Comparison of ENCODE assay signal across 8 cellular contexts in the genomic region with DNA sequence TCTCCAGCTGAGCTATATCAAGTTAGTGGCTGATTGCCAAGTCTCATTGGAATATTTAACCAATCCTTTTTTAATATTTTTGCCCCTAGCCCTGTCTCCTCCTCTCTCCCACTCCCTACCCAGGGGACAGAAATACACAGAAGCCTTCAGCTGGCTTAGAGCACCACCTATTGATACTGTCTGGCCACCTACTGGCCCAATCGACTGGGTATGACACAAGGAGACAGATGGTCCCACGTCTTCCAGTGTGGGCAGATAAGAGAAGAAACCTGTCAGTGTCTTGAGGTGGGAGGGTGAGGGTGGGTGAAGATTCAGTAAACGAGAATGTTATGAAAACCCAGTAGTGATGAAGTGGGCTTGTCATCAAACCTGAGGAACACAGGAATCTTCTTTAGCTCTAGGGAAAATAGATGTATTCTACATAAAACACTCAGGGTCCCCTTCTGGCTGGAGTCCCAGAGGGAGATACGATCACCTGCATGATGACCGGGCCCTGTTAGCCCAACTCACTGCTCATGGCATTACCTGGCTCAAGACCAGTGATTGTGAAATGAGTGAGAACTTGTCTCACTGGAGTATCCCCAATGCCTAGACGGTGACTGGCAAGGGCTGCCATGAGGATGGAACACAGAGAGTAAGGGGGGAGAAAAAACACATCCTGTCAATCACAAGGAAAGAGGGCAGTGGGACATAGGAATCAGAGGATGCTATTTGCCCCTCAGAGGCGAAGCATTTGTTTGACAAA.
DNase-seq lines count a peak whose midpoint lies in the region; ATAC-seq and TF ChIP-seq lines count a peak whose summit lies in the region.

No MANE protein-coding gene starts in this region.

- no peaks in the 10 kb centered on the region for H3K27me3 ChIP-seq in OCI-LY3 (ENCODE audit: low read depth, low read length)

- no peaks in the 10 kb centered on the region; the same call in 1 of the 2 replicates for H3K79me2 ChIP-seq in OCI-LY3 (ENCODE audit: low read length)

- no peak overlapping the region for H3K4me2 ChIP-seq in OCI-LY3 (ENCODE audit: low read length)

- H3K9me3 ChIP-seq in OCI-LY3 (ENCODE audit: insufficient read depth, low read length), result no peaks in the 10 kb centered on the region

- no peak for DNase-seq in AG09309 (ENCODE audit: low read depth)
- peak; percentile 16 for DNase-seq in effector CD8-positive, alpha-beta T cell (lab: John Stamatoyannopoulos, UW)
- DNase-seq in middle frontal gyrus (ENCODE audit: extremely low spot score, low spot score), result peak; percentile 40
- DNase-seq in effector CD4-positive, alpha-beta T cell, result no peak

- no peak overlapping the region for H3K9ac ChIP-seq in OCI-LY3 (ENCODE audit: low read length)

- H3K36me3 ChIP-seq in OCI-LY3 (replicated peaks; ENCODE audit: low read depth, low read length), result peaks cover 45% of the 10 kb centered on the region

- H3K4me1 ChIP-seq in OCI-LY3 (ENCODE audit: low read length), result peaks cover 24% of the 10 kb centered on the region

- no peaks in the 10 kb centered on the region for H4K20me1 ChIP-seq in OCI-LY3 (ENCODE audit: insufficient read depth, low read length)

- no peak overlapping the region for H3K4me3 ChIP-seq in AG09309 (ENCODE audit: control insufficient read depth, low read depth, low read length)
- no peak overlapping the region for H3K4me3 ChIP-seq in OCI-LY3 (ENCODE audit: low read length)

- ATAC-seq in HG03342 (IDR thresholded peaks at IDR 0.05; ENCODE audit: unreplicated experiment), result no peak
- no peak for ATAC-seq in GM21529 (IDR thresholded peaks at IDR 0.05; ENCODE audit: unreplicated experiment)

- peak; percentile 78 for TF ChIP-seq CTCF in AG09309 (IDR thresholded peaks at IDR 0.05; ENCODE audit: control insufficient read depth, insufficient read depth, low read depth, low read length, missing control alignments)
- TF ChIP-seq CTCF in GM12873 (IDR thresholded peaks at IDR 0.05; ENCODE audit: insufficient read depth, low read depth, low read length, missing control alignments), result peak; percentile 57
- TF ChIP-seq CTCF in OCI-LY3 (IDR thresholded peaks at IDR 0.05; ENCODE audit: low read depth, low read length), result peak; percentile 79

- H2AFZ ChIP-seq in OCI-LY3 (ENCODE audit: low read depth, low read length), result no peak overlapping the region

- peak overlapping the region; percentile 13; the same call in 1 of the 2 replicates for H3K27ac ChIP-seq in OCI-LY3 (ENCODE audit: low read length)

Comparison
In these comparisons a context has a peak if more than half of its experiments do, and no peak if none do; other contexts are left out.
1. DNase-seq: peak in effector CD8-positive, alpha-beta T cell (single experiment) and middle frontal gyrus (single experiment); none in AG09309 (single experiment) and effector CD4-positive, alpha-beta T cell (single experiment).
2. Peak in every context shown above with its lines, with median percentiles within 50 percentile points of each other: CTCF ChIP-seq.